In the genomic region with DNA sequence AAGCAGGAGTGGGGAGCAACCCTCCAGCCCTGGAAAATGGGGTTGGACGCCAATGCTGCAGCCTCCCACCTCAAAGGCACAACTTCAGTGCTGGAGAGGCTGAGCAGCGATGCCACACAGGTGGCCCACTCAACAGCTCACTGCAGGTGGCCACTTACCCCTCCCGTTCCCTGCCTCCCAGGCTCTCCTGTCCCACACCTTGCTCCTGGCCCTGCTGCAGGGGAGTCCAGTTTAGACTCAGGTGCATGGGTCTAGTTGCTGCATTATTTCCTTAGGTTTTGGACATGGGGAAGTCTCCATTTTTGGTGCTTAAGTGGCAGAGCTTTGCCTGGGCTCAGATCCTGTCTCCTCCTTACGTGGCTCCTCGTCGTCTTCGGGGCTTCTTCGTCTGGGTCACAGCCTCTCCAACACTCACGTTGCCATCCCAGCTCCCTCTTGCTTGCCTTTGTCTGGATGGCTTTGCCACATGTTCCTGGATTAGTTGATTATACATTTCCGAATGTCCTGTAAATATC, we compare ENCODE assay signal across 17 cellular contexts.
DNase-seq lines count a peak whose midpoint lies in the region; ATAC-seq and TF ChIP-seq lines count a peak whose summit lies in the region.
"Had no signal": no experiment of that assay in that cellular context is flagged by ENCODE, and none has a peak within 500 bp of the region (broad histone marks: within the 10 kb centered on the region; RNA-seq: fewer than 3 reads in every experiment).

No MANE protein-coding gene starts in this region.

- no peaks in the 10 kb centered on the region for H3K27me3 ChIP-seq in osteoblast (ENCODE audit: insufficient read depth, low read length)

- no peaks in the 10 kb centered on the region for H3K79me2 ChIP-seq in osteoblast (ENCODE audit: insufficient read depth, low read length)

- no peaks in the 10 kb centered on the region for H3K4me1 ChIP-seq in osteoblast (ENCODE audit: insufficient read depth, low read length)

- no peaks in the 10 kb centered on the region for H3K36me3 ChIP-seq in osteoblast (ENCODE audit: insufficient read depth, low read length)

- no peak overlapping the region for H2AFZ ChIP-seq in osteoblast (ENCODE audit: low read length)
- H2AFZ ChIP-seq: PC-9 had no signal

- no peaks in the 10 kb centered on the region for H3K36me3 Mint-ChIP-seq in activated CD8-positive, alpha-beta memory T cell treated with anti-CD3 and anti-CD28 coated beads, Interleukin-2, amount 10 ng/mL, durations not matched to agents 7 days and 5 days
- no peaks in the 10 kb centered on the region for H3K36me3 Mint-ChIP-seq in activated T-helper 17 cell treated with anti-CD3 and anti-CD28 coated beads, Interleukin-2, amount 50 U/mL, for 72 hours (ENCODE audit: low read depth)

- no peaks in the 10 kb centered on the region for H3K9me3 Mint-ChIP-seq in activated CD8-positive, alpha-beta memory T cell treated with anti-CD3 and anti-CD28 coated beads, Interleukin-2, amount 10 ng/mL, durations not matched to agents 7 days and 5 days (ENCODE audit: low read depth)
- H3K9me3 Mint-ChIP-seq in activated T-helper 17 cell treated with anti-CD3 and anti-CD28 coated beads, Interleukin-2, amount 50 U/mL, for 72 hours = peaks cover 2% of the 10 kb centered on the region

- no peaks in the 10 kb centered on the region for H4K20me1 ChIP-seq in osteoblast (ENCODE audit: insufficient read depth, low read length)

- no peak overlapping the region for H3K4me3 ChIP-seq in osteoblast (ENCODE audit: insufficient read depth, low read length)
- H3K4me3 ChIP-seq: K562, PC-9 had no signal

- no peak for TF ChIP-seq CTCF in osteoblast (IDR thresholded peaks at IDR 0.05; ENCODE audit: extremely low read depth, low read depth, low read length)

- ATAC-seq in activated CD8-positive, alpha-beta memory T cell treated with anti-CD3 and anti-CD28 coated beads, Interleukin-2, amount 10 ng/mL, durations not matched to agents 7 days and 5 days = no peak
- no peak for ATAC-seq in activated T-helper 17 cell treated with anti-CD3 and anti-CD28 coated beads, Interleukin-2, amount 50 U/mL, for 72 hours (replicated peaks)
- ATAC-seq in GM21529 (IDR thresholded peaks at IDR 0.05; ENCODE audit: unreplicated experiment) (no peak), HG03039 (IDR thresholded peaks at IDR 0.05; ENCODE audit: unreplicated experiment) (no peak)
- ATAC-seq: HCT116, K562 had no signal

- DNase-seq in NCI-H2171 treated with DMSO at 0.1 percent for 48 hours (lab: John Stamatoyannopoulos, UW) (peak; percentile 20), NCI-H2171 (lab: John Stamatoyannopoulos, UW) (no peak), DMS79 (lab: John Stamatoyannopoulos, UW) (peak; percentile 54), osteoblast (ENCODE audit: insufficient read length, low spot score, missing footprints) (peak; percentile 13)
- DNase-seq in activated CD8-positive, alpha-beta memory T cell treated with anti-CD3 and anti-CD28 coated beads, Interleukin-2, amount 10 ng/mL, durations not matched to agents 7 days and 5 days = peak; percentile 16
- DNase-seq: C1 segment of cervical spinal cord, COR-L47, DMS53, NCI-H1694, NCI-H526 treated with DMSO at 0.1 percent for 48 hours, PC-9, SK-N-SH had no signal

- no peak overlapping the region for H3K4me3 Mint-ChIP-seq in activated CD8-positive, alpha-beta memory T cell treated with anti-CD3 and anti-CD28 coated beads, Interleukin-2, amount 10 ng/mL, durations not matched to agents 7 days and 5 days
- H3K4me3 Mint-ChIP-seq in activated T-helper 17 cell treated with anti-CD3 and anti-CD28 coated beads, Interleukin-2, amount 50 U/mL, for 72 hours = no peak overlapping the region

- no peak overlapping the region for H3K27ac Mint-ChIP-seq in activated CD8-positive, alpha-beta memory T cell treated with anti-CD3 and anti-CD28 coated beads, Interleukin-2, amount 10 ng/mL, durations not matched to agents 7 days and 5 days
- no peak overlapping the region for H3K27ac Mint-ChIP-seq in activated T-helper 17 cell treated with anti-CD3 and anti-CD28 coated beads, Interleukin-2, amount 50 U/mL, for 72 hours

- CTCF ChIA-PET in activated CD8-positive, alpha-beta memory T cell treated with anti-CD3 and anti-CD28 coated beads, Interleukin-2, amount 10 ng/mL, durations not matched to agents 7 days and 5 days (lab: Charles Lee) = no interaction called here

- peaks cover 5% of the 10 kb centered on the region for H3K9me3 ChIP-seq in osteoblast (ENCODE audit: low read depth, low read length)
- H3K9me3 ChIP-seq: SK-N-SH had no signal

- no peaks in the 10 kb centered on the region for H3K4me1 Mint-ChIP-seq in activated CD8-positive, alpha-beta memory T cell treated with anti-CD3 and anti-CD28 coated beads, Interleukin-2, amount 10 ng/mL, durations not matched to agents 7 days and 5 days
- no peaks in the 10 kb centered on the region for H3K4me1 Mint-ChIP-seq in activated T-helper 17 cell treated with anti-CD3 and anti-CD28 coated beads, Interleukin-2, amount 50 U/mL, for 72 hours

- no peaks in the 10 kb centered on the region for H3K27me3 Mint-ChIP-seq in activated CD8-positive, alpha-beta memory T cell treated with anti-CD3 and anti-CD28 coated beads, Interleukin-2, amount 10 ng/mL, durations not matched to agents 7 days and 5 days
- H3K27me3 Mint-ChIP-seq in activated T-helper 17 cell treated with anti-CD3 and anti-CD28 coated beads, Interleukin-2, amount 50 U/mL, for 72 hours = peaks cover 14% of the 10 kb centered on the region

- H3K27ac ChIP-seq in osteoblast (ENCODE audit: low read depth, low read length) = no peak overlapping the region
- H3K27ac ChIP-seq: PC-9 had no signal

- H3K4me2 ChIP-seq in osteoblast (ENCODE audit: insufficient read depth, low read length) = no peak overlapping the region
- H3K4me2 ChIP-seq: PC-9, SK-N-SH had no signal
